25 cellular contexts compared by ENCODE assay signal in the genomic region with DNA sequence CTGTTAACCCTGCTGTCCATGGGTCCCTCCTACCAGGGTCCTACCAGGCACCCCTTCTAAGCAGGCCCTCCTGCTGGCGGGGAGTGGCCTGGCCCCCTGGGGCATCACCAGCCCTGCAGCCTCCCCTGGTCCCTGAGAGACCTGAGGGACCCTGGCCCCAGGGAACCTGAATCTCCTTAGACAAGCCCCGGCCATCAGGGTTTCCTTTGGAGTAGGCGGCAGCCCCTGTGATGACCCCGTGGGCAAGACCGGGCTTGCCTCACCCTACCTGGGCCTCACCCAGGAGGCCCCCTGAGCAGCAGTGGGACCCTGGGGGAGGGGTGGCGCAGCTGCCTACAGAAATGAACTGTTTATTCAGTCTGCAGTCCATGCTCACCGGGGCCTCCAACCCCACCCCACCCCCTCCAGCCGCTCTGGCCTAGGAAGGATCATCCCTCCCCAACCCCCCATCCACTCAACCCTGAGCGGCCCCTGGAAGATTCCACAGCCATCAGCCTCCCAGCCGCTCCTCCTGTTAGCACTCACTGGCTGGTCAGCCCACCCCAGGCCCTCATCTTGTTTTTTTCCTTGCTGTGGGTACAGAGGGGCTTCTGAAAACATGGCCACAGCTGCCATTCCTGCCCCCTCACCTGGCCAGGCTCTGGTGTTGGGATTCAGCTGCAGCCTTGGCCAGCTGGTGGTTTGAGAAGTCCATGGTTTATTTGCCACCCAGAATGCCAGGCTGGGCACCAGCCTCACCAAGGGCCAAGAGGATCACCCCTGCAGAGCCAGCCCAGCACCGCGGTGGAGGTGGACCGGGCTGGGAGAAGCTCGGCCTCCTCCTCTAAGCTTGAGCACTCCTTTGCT. TPM values are rescaled to one million over a fixed set of nuclear protein-coding genes. Genes with fewer than 3 reads are reported as not detected.
"Had no signal": no experiment of that assay in that cellular context is flagged by ENCODE, and none has a peak within 500 bp of the region (broad histone marks: within the 10 kb centered on the region; RNA-seq: fewer than 3 reads in every experiment).

No MANE protein-coding gene starts in this region.

- H3K4me3 ChIP-seq: adrenal gland, ascending aorta, left ventricle myocardium inferior, transverse colon had no signal

- H3K4me3 Mint-ChIP-seq: activated naive CD8-positive, alpha-beta T cell; activated T-cell treated with anti-CD3 and anti-CD28 coated beads, Interleukin-2, amount 50 U/mL, for 24 hours; immature natural killer cell; naive B cell; stimulated activated effector memory CD8-positive, alpha-beta T cell treated with anti-CD3 and anti-CD28 coated beads, Interleukin-12 subunit alpha, Interleukin-12 subunit beta, amount 100 ng/mL, for 72 hours; T-helper 2 cell treated with Interferon-gamma antibody and Interleukin-4, amounts not matched to agents 5 μg/mL and 100 μg/mL, for 36 hours had no signal

- ATAC-seq: foreskin keratinocyte; sciatic nerve; stimulated activated effector memory CD8-positive, alpha-beta T cell treated with anti-CD3 and anti-CD28 coated beads, Interleukin-12 subunit alpha, Interleukin-12 subunit beta, amount 100 ng/mL, for 72 hours had no signal

- H3K9me3 ChIP-seq: adrenal gland, ascending aorta, left ventricle myocardium inferior, transverse colon had no signal

- H3K36me3 ChIP-seq: adrenal gland, ascending aorta, brain microvascular endothelial cell, left ventricle myocardium inferior, transverse colon had no signal

- H3K4me1 Mint-ChIP-seq: immature natural killer cell; stimulated activated effector memory CD8-positive, alpha-beta T cell treated with anti-CD3 and anti-CD28 coated beads, Interleukin-12 subunit alpha, Interleukin-12 subunit beta, amount 100 ng/mL, for 72 hours had no signal

- H3K27ac ChIP-seq: adrenal gland, ascending aorta, brain microvascular endothelial cell, foreskin keratinocyte, left ventricle myocardium inferior, transverse colon had no signal

- H3K36me3 Mint-ChIP-seq: activated naive CD8-positive, alpha-beta T cell; immature natural killer cell; naive B cell; stimulated activated effector memory CD8-positive, alpha-beta T cell treated with anti-CD3 and anti-CD28 coated beads, Interleukin-12 subunit alpha, Interleukin-12 subunit beta, amount 100 ng/mL, for 72 hours had no signal

- H3K4me1 ChIP-seq: adrenal gland, ascending aorta, foreskin keratinocyte, transverse colon had no signal

- H3K27ac Mint-ChIP-seq: activated naive CD8-positive, alpha-beta T cell; activated T-cell treated with anti-CD3 and anti-CD28 coated beads, Interleukin-2, amount 50 U/mL, for 24 hours; activated T-helper 2 cell treated with anti-CD3 and anti-CD28 coated beads, Interferon-gamma antibody, Interleukin-2, Interleukin-4, amounts not matched to agents 10 μg/mL and 5 μg/mL and 100 μg/mL, durations not matched to agents 14 hours and 24 hours and 36 hours; immature natural killer cell; stimulated activated effector memory CD8-positive, alpha-beta T cell treated with anti-CD3 and anti-CD28 coated beads, Interleukin-12 subunit alpha, Interleukin-12 subunit beta, amount 100 ng/mL, for 72 hours; T-helper 2 cell treated with Interferon-gamma antibody and Interleukin-4, amounts not matched to agents 5 μg/mL and 100 μg/mL, for 36 hours had no signal

- H3K9me3 Mint-ChIP-seq: activated T-cell treated with anti-CD3 and anti-CD28 coated beads, Interleukin-2, amount 50 U/mL, for 24 hours; activated T-helper 2 cell treated with anti-CD3 and anti-CD28 coated beads, Interferon-gamma antibody, Interleukin-2, Interleukin-4, amounts not matched to agents 10 μg/mL and 5 μg/mL and 100 μg/mL, durations not matched to agents 14 hours and 24 hours and 36 hours; immature natural killer cell; naive B cell; stimulated activated effector memory CD8-positive, alpha-beta T cell treated with anti-CD3 and anti-CD28 coated beads, Interleukin-12 subunit alpha, Interleukin-12 subunit beta, amount 100 ng/mL, for 72 hours; T-helper 2 cell treated with Interferon-gamma antibody and Interleukin-4, amounts not matched to agents 5 μg/mL and 100 μg/mL, for 36 hours had no signal

- H3K27me3 Mint-ChIP-seq: activated naive CD8-positive, alpha-beta T cell; naive B cell had no signal

- H3K27me3 ChIP-seq: adrenal gland, ascending aorta, brain microvascular endothelial cell, foreskin keratinocyte, transverse colon had no signal

- DNase-seq: activated CD4-positive, alpha-beta T cell treated with anti-CD3 and anti-CD28 coated beads for 1 hour; activated CD4-positive, alpha-beta T cell treated with anti-CD3 and anti-CD28 coated beads, Interleukin-2, amount 50 U/mL, for 1 hour; activated naive CD4-positive, alpha-beta T cell; activated T-cell treated with anti-CD3 and anti-CD28 coated beads, Interleukin-2, amount 50 U/mL, for 24 hours; brain microvascular endothelial cell; dermis blood vessel endothelial cell; effector CD8-positive, alpha-beta T cell; erythroblast; foreskin keratinocyte; immature natural killer cell; kidney glomerular epithelial cell; left ventricle myocardium inferior; naive B cell; small intestine; stimulated activated CD4-positive, alpha-beta T cell treated with anti-CD3 and anti-CD28 coated beads, Interleukin-2, amount 100 ng/mL, for 24 hours; transverse colon had no signal

- FAIRE-seq: small intestine, TTC549, urothelium cell line had no signal

RNA-seq across cellular contexts. Expression of gene CHST15, which starts 34.8 kb away (rescaled TPM):
- total RNA-seq: activated T-helper 2 cell treated with anti-CD3 and anti-CD28 coated beads, Interferon-gamma antibody, Interleukin-2, Interleukin-4, amounts not matched to agents 10 μg/mL and 5 μg/mL and 100 μg/mL, durations not matched to agents 14 hours and 24 hours and 36 hours had no signal
